Comparison of ENCODE assay signal across 10 cellular contexts in the genomic region with DNA sequence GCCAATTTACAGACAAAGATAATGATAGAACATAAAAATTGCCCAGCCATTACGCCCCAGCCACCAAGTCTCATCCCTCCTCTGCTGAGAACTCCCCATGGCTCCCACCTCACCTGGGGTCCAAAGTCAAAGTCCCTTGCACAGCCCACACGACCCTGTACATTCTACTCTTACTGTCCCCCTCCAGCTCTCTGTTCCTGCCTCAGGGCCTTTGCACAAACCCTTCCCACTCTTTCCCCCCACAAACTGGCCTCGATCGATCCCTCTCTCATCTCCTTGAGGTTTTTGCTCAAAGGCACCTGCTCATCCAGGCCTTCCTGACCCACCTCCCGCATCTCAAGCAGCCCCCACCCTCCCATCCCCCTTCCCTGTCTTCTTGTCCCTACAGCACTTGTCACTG. TPM values are rescaled to one million over a fixed set of nuclear protein-coding genes. Genes with fewer than 3 reads are reported as not detected.
DNase-seq lines count a peak whose midpoint lies in the region; ATAC-seq and TF ChIP-seq lines count a peak whose summit lies in the region.
"Had no signal": no experiment of that assay in that cellular context is flagged by ENCODE, and none has a peak within 500 bp of the region (broad histone marks: within the 10 kb centered on the region; RNA-seq: fewer than 3 reads in every experiment).

No MANE protein-coding gene starts in this region.

- H3K4me3 Mint-ChIP-seq in H9 (peak overlapping the region; percentile 67 to 81), activated B cell treated with CpG ODN at 0.5 μM for 24 hours (peak overlapping the region; percentile 61)
- peak overlapping the region; percentile 77 for H3K4me3 Mint-ChIP-seq in stimulated activated memory B cell treated with anti-CD40 and anti-IgM and Interleukin-4, amounts not matched to agents 10 μg/mL and 1 μg/mL and 100 μg/mL, for 72 hours

- TF ChIP-seq CTCF in H9 (conservative IDR thresholded peaks at IDR 0.05): no peak
- no peak for TF ChIP-seq CTCF in activated B cell treated with CpG ODN at 0.5 μM for 24 hours (IDR thresholded peaks at IDR 0.05)
- TF ChIP-seq CTCF in PC-3 (conservative IDR thresholded peaks at IDR 0.05; ENCODE audit: low read depth, low read length): no peak

- no CpG with 5 or more reads among the region's 5 CpGs for WGBS in H9 (ENCODE audit: extremely low coverage, insufficient read length, low lambda C conversion rate)

- no peak overlapping the region for H3T11ph ChIP-seq in H9 (ENCODE audit: low read length)

- H4K91ac ChIP-seq in H9 (ENCODE audit: insufficient read length, low read depth, low read length): no peak overlapping the region

- no peak overlapping the region for H2BK20ac ChIP-seq in H9 (ENCODE audit: low read depth, low read length, poor library complexity, severe bottlenecking)

- no peak overlapping the region for H4K5ac ChIP-seq in H9 (ENCODE audit: insufficient read length, low read depth, low read length)

- H3K14ac ChIP-seq in H9 (ENCODE audit: insufficient read depth, low read length): no peak overlapping the region

- no peak overlapping the region for H3K56ac ChIP-seq in H9 (ENCODE audit: insufficient read length, low read depth, low read length)

- H2BK12ac ChIP-seq in H9 (ENCODE audit: insufficient read length, low read depth, low read length): no peak overlapping the region

- H3K23ac ChIP-seq in H9 (ENCODE audit: insufficient read length, low read depth, low read length): no peak overlapping the region

- H3K4me1 ChIP-seq in H9 (ENCODE audit: insufficient read depth, low read length) (no peaks in the 10 kb centered on the region), iPS-15b (ENCODE audit: control insufficient read depth, insufficient read depth, low read length) (no peaks in the 10 kb centered on the region), PC-3 (ENCODE audit: insufficient read depth, low read length) (peaks cover 27% of the 10 kb centered on the region)

- no peak overlapping the region for H3K18ac ChIP-seq in H9 (ENCODE audit: insufficient read length, low read depth, low read length)

- POLR2A ChIA-PET in activated B cell treated with CpG ODN at 0.5 μM for 24 hours (lab: Charles Lee) (no interaction called here), PC-3 (lab: Charles Lee; ENCODE audit: unreplicated experiment) (no interaction called here)

- peaks cover 12 to 26% of the 10 kb centered on the region in 2 experiments for H3K4me1 Mint-ChIP-seq in H9
- peaks cover 7% of the 10 kb centered on the region for H3K4me1 Mint-ChIP-seq in activated B cell treated with CpG ODN at 0.5 μM for 24 hours
- H3K4me1 Mint-ChIP-seq in stimulated activated memory B cell treated with anti-CD40 and anti-IgM and Interleukin-4, amounts not matched to agents 10 μg/mL and 1 μg/mL and 100 μg/mL, for 72 hours: peaks cover 13% of the 10 kb centered on the region

- no peaks in the 10 kb centered on the region for H4K20me1 ChIP-seq in H9 (ENCODE audit: control insufficient read depth, insufficient read depth, insufficient read length)
- no peaks in the 10 kb centered on the region for H4K20me1 ChIP-seq in PC-3 (ENCODE audit: low read length)

- no peak overlapping the region for H2AK5ac ChIP-seq in H9 (ENCODE audit: insufficient read length, low read length)

- DNase-seq in H9: no peak
- no peak for DNase-seq in activated B cell treated with CpG ODN at 0.5 μM for 24 hours
- no peak for DNase-seq in PC-3
- DNase-seq in germinal center (ENCODE audit: low spot score): no peak
- DNase-seq in substantia nigra (lab: John Stamatoyannopoulos, UW): no peak
- DNase-seq: NCI-H2029 had no signal

- no peaks in the 10 kb centered on the region for H3K27me3 ChIP-seq in H9 (ENCODE audit: insufficient read depth, low read length)
- H3K27me3 ChIP-seq in iPS-15b (ENCODE audit: control insufficient read depth, insufficient read depth, low read length): no peaks in the 10 kb centered on the region
- H3K27me3 ChIP-seq in PC-3 (ENCODE audit: low read length): no peaks in the 10 kb centered on the region
- H3K27me3 ChIP-seq: cardiac muscle cell had no signal

- BruUV-seq in PC-3 (replicated peaks; lab: Mats Ljungman, UMichigan): no TSS peak

- H3K9me2 ChIP-seq in PC-3 (replicated peaks; ENCODE audit: low read length): no peaks in the 10 kb centered on the region

- no peaks in the 10 kb centered on the region for H3K27me3 Mint-ChIP-seq in H9 (ENCODE audit: low read depth)
- peaks cover 2% of the 10 kb centered on the region for H3K27me3 Mint-ChIP-seq in activated B cell treated with CpG ODN at 0.5 μM for 24 hours
- peaks cover 14% of the 10 kb centered on the region for H3K27me3 Mint-ChIP-seq in stimulated activated memory B cell treated with anti-CD40 and anti-IgM and Interleukin-4, amounts not matched to agents 10 μg/mL and 1 μg/mL and 100 μg/mL, for 72 hours

- H3F3A ChIP-seq in PC-3 (ENCODE audit: low read length, unreplicated experiment): no peaks in the 10 kb centered on the region

- H3K9ac ChIP-seq in H9 (ENCODE audit: extremely low read depth, insufficient read length, low read length) (no peak overlapping the region), iPS-15b (ENCODE audit: low read depth, low read length) (no peak overlapping the region), PC-3 (ENCODE audit: low read length) (no peak overlapping the region)

- no peak overlapping the region for H2AFZ ChIP-seq in H9 (ENCODE audit: low read length)
- H2AFZ ChIP-seq in PC-3 (ENCODE audit: low read length): no peak overlapping the region

- intact Hi-C loops in activated B cell treated with CpG ODN at 0.5 μM for 24 hours (cut with micrococcal nuclease): loop anchor here (2.0 kb wide), 1 partner anchor 18 kb away; no protein-coding TSS in a partner anchor
- intact Hi-C loops in PC-3 (cut with micrococcal nuclease): no loop called here

- peak overlapping the region; percentile 52 for H3K4me2 ChIP-seq in H9 (ENCODE audit: insufficient read depth, insufficient read length, low read length)
- no peak overlapping the region for H3K4me2 ChIP-seq in PC-3 (ENCODE audit: low read length)

- peak overlapping the region; percentile 81 for H3K4me3 ChIP-seq in iPS-15b (ENCODE audit: low read depth, low read length)
- no peak overlapping the region for H3K4me3 ChIP-seq in PC-3 (ENCODE audit: low read length)

- H3K27ac ChIP-seq in H9 (ENCODE audit: insufficient read length, low read depth, low read length) (no peak overlapping the region), PC-3 (ENCODE audit: low read length) (no peak overlapping the region), substantia nigra (ENCODE audit: low read depth, low read length, poor library complexity, severe bottlenecking) (no peak overlapping the region)
- H3K27ac ChIP-seq: cardiac muscle cell had no signal

- H3K36me3 Mint-ChIP-seq in H9 (ENCODE audit: insufficient read depth in 1 of 3, low read depth in 3 of 3) (no peaks in the 10 kb centered on the region; a peak in 1 of 7 replicates), activated B cell treated with CpG ODN at 0.5 μM for 24 hours (ENCODE audit: low read depth) (no peaks in the 10 kb centered on the region)
- H3K36me3 Mint-ChIP-seq in stimulated activated memory B cell treated with anti-CD40 and anti-IgM and Interleukin-4, amounts not matched to agents 10 μg/mL and 1 μg/mL and 100 μg/mL, for 72 hours: no peaks in the 10 kb centered on the region

- H3K4ac ChIP-seq in H9 (ENCODE audit: low read depth, low read length): no peak overlapping the region

- H3K9me3 Mint-ChIP-seq in H9 (no peaks in the 10 kb centered on the region), activated B cell treated with CpG ODN at 0.5 μM for 24 hours (no peaks in the 10 kb centered on the region)
- H3K9me3 Mint-ChIP-seq in stimulated activated memory B cell treated with anti-CD40 and anti-IgM and Interleukin-4, amounts not matched to agents 10 μg/mL and 1 μg/mL and 100 μg/mL, for 72 hours: no peaks in the 10 kb centered on the region

- no peaks in the 10 kb centered on the region for H3K36me3 ChIP-seq in iPS-15b (ENCODE audit: control insufficient read depth, insufficient read depth, low read length)
- H3K36me3 ChIP-seq in PC-3 (ENCODE audit: low read depth, low read length): no peaks in the 10 kb centered on the region
- H3K36me3 ChIP-seq: cardiac muscle cell had no signal

- H2BK5ac ChIP-seq in H9 (ENCODE audit: insufficient read length, low read length): no peak overlapping the region

- H2BK120ac ChIP-seq in H9 (ENCODE audit: low read depth, low read length, poor library complexity, severe bottlenecking): no peak overlapping the region

- H3K27ac Mint-ChIP-seq in H9 (no peak overlapping the region), activated B cell treated with CpG ODN at 0.5 μM for 24 hours (no peak overlapping the region)
- peak overlapping the region; percentile 17 for H3K27ac Mint-ChIP-seq in stimulated activated memory B cell treated with anti-CD40 and anti-IgM and Interleukin-4, amounts not matched to agents 10 μg/mL and 1 μg/mL and 100 μg/mL, for 72 hours

- peaks cover 9% of the 10 kb centered on the region for H3K23me2 ChIP-seq in H9 (ENCODE audit: insufficient read length, low read depth, low read length, poor library complexity, severe bottlenecking)

- CTCF ChIA-PET in activated B cell treated with CpG ODN at 0.5 μM for 24 hours (lab: Charles Lee): no interaction called here
- CTCF ChIA-PET in PC-3 (lab: Charles Lee): no interaction called here

- no peaks in the 10 kb centered on the region for H3K79me1 ChIP-seq in H9 (ENCODE audit: insufficient read depth, low read depth, low read length, poor library complexity, severe bottlenecking)

- H3K9me3 ChIP-seq in H9 (ENCODE audit: control insufficient read depth, low read depth, low read length) (no peaks in the 10 kb centered on the region), iPS-15b (ENCODE audit: control insufficient read depth, insufficient read depth, low read length) (no peaks in the 10 kb centered on the region), PC-3 (ENCODE audit: low read length) (no peaks in the 10 kb centered on the region)

- no peak for ATAC-seq in activated B cell treated with CpG ODN at 0.5 μM for 24 hours (ENCODE audit: low read depth)
- no peak for ATAC-seq in stimulated activated memory B cell treated with anti-CD40 and anti-IgM and Interleukin-4, amounts not matched to agents 10 μg/mL and 1 μg/mL and 100 μg/mL, for 72 hours
- no peak for ATAC-seq in PC-3

- H4K8ac ChIP-seq in H9 (replicated peaks; ENCODE audit: insufficient read length, low read depth, low read length): no peak overlapping the region

- H3K79me2 ChIP-seq in H9 (ENCODE audit: insufficient read depth, low read length) (peaks cover 2% of the 10 kb centered on the region; the same call in 1 of the 2 replicates), PC-3 (ENCODE audit: low read length) (peaks cover 7% of the 10 kb centered on the region; the same call in 1 of the 2 replicates)

- no peak overlapping the region for H2BK15ac ChIP-seq in H9 (ENCODE audit: low read depth, low read length)

RNA-seq across cellular contexts. Expression of a gene that starts 1.3 kb away (rescaled TPM):
- total RNA-seq in H9 (2021) (57.9 and 59.4 TPM in 2 replicates), activated B cell treated with CpG ODN at 0.5 μM for 24 hours (7.7 and 9.6 TPM in 2 replicates), PC-3 (2014; rRNA removed) (28.0 and 29.4 TPM in 2 replicates)

RNA-seq across cellular contexts. Expression of a gene that starts 21.6 kb away (rescaled TPM):
- total RNA-seq in H9 (2021): not detected in 2 replicates
- total RNA-seq in activated B cell treated with CpG ODN at 0.5 μM for 24 hours: not detected in 2 replicates
- not detected in 2 replicates for total RNA-seq in PC-3 (2014; rRNA removed)
- total RNA-seq: cardiac muscle cell, frontal cortex had no signal

RNA-seq across cellular contexts. Expression of a gene that starts 35.0 kb away (rescaled TPM):
- total RNA-seq in H9 (2021) (not detected in 2 replicates), activated B cell treated with CpG ODN at 0.5 μM for 24 hours (not detected in 2 replicates), PC-3 (2014; rRNA removed) (not detected in 2 replicates)
- total RNA-seq: cardiac muscle cell, frontal cortex had no signal
